Comparison of ENCODE assay signal across 8 cellular contexts in genomic region chr17:76714822-76715461, GRCh38. TPM values are rescaled to one million over a fixed set of nuclear protein-coding genes. Genes with fewer than 3 reads are reported as not detected.
A peak's percentile ranks its signal among the peaks of the same experiment; 100 is the strongest.
DNase-seq lines count a peak whose midpoint lies in the region; ATAC-seq and TF ChIP-seq lines count a peak whose summit lies in the region.

No MANE protein-coding gene starts in this region.

- H3K36me3 Mint-ChIP-seq in activated naive CD4-positive, alpha-beta T cell treated with anti-CD3 and anti-CD28 coated beads for 36 hours (ENCODE audit: low read depth) = peaks cover 20% of the 10 kb centered on the region

- peak; percentile 9 for DNase-seq in SIG-M5 treated with dmso at 0.1 percent for 504 hours (lab: John Stamatoyannopoulos, UW; ENCODE audit: unreplicated experiment)
- DNase-seq in SIG-M5 (lab: John Stamatoyannopoulos, UW) = no peak
- peak; percentile 75 to 85 for DNase-seq in SJCRH30
- DNase-seq in activated naive CD4-positive, alpha-beta T cell treated with anti-CD3 and anti-CD28 coated beads for 36 hours = peak; percentile 90
- peak; percentile 64 to 70 for DNase-seq in cardiac muscle cell (ENCODE audit: low read depth in 1 of 2, low spot score in 1 of 2)
- DNase-seq in sciatic nerve (ENCODE audit: low spot score) = peak; percentile 91
- no peak for DNase-seq in HEK293T (ENCODE audit: extremely low spot score)

- ATAC-seq in sciatic nerve (peak; percentile 38), HG02759 (IDR thresholded peaks at IDR 0.05; ENCODE audit: unreplicated experiment) (no peak)

- H3K4me1 Mint-ChIP-seq in activated naive CD4-positive, alpha-beta T cell treated with anti-CD3 and anti-CD28 coated beads for 36 hours (ENCODE audit: low read depth) = peaks cover 32% of the 10 kb centered on the region

- no peaks in the 10 kb centered on the region for H3K9me3 Mint-ChIP-seq in activated naive CD4-positive, alpha-beta T cell treated with anti-CD3 and anti-CD28 coated beads for 36 hours

- H3K36me3 ChIP-seq in SJCRH30 (peaks cover 52% of the 10 kb centered on the region), cardiac muscle cell (peaks cover 39% of the 10 kb centered on the region)

- CTCF ChIA-PET in activated naive CD4-positive, alpha-beta T cell treated with anti-CD3 and anti-CD28 coated beads for 36 hours (lab: Charles Lee) = interaction anchor here (0.6 to 2.9 kb wide), 16 partner anchors 9 to 649 kb away, joined by 3 to 25 read pairs (median 4); partner anchors contain the start of genes JMJD6 and METTL23
- CTCF ChIA-PET in HEK293T (lab: Yijun Ruan, JAX) = interaction anchor here (1.1 to 1.5 kb wide), 4 partner anchors 11 to 52 kb away, joined by 3 to 4 read pairs (median 4); partner anchors contain the start of genes JMJD6 and METTL23

- no peaks in the 10 kb centered on the region for H3K27me3 Mint-ChIP-seq in activated naive CD4-positive, alpha-beta T cell treated with anti-CD3 and anti-CD28 coated beads for 36 hours (ENCODE audit: low read depth)

- H3K27ac Mint-ChIP-seq in activated naive CD4-positive, alpha-beta T cell treated with anti-CD3 and anti-CD28 coated beads for 36 hours = peak overlapping the region; percentile 82

- H3K4me1 ChIP-seq in SJCRH30 (peaks cover 6% of the 10 kb centered on the region), cardiac muscle cell (ENCODE audit: low read depth) (peaks cover 20% of the 10 kb centered on the region)

- H3K27ac ChIP-seq in SJCRH30 (no peak overlapping the region), cardiac muscle cell (no peak overlapping the region)

- intact Hi-C loops in activated naive CD4-positive, alpha-beta T cell treated with anti-CD3 and anti-CD28 coated beads for 36 hours (cut with micrococcal nuclease) = loop anchor here (1.0 to 5.0 kb wide), 2 partner anchors 122 to 192 kb away; no protein-coding TSS in a partner anchor
- intact Hi-C loops in sciatic nerve (cut with DNase I) = no loop called here

- H3K4me3 Mint-ChIP-seq in activated naive CD4-positive, alpha-beta T cell treated with anti-CD3 and anti-CD28 coated beads for 36 hours = no peak overlapping the region

- no peak overlapping the region for H3K4me3 ChIP-seq in SJCRH30
- H3K4me3 ChIP-seq in cardiac muscle cell = no peak overlapping the region

- H3K9me3 ChIP-seq in SJCRH30 (replicated peaks) = no peaks in the 10 kb centered on the region
- no peaks in the 10 kb centered on the region for H3K9me3 ChIP-seq in cardiac muscle cell (ENCODE audit: low read depth)

- POLR2A ChIA-PET in HEK293T (lab: Yijun Ruan, JAX) = interaction anchor here (1.5 to 4.4 kb wide), 3 partner anchors 19 to 33 kb away, joined by 3 to 29 read pairs (median 4); partner anchors contain the start of genes MFSD11 and SRSF2

- TF ChIP-seq CTCF in cardiac muscle cell (IDR thresholded peaks at IDR 0.05; ENCODE audit: low read depth, low read length) = peak; percentile 76

- no peaks in the 10 kb centered on the region for H3K27me3 ChIP-seq in SJCRH30
- H3K27me3 ChIP-seq in cardiac muscle cell = no peaks in the 10 kb centered on the region

TF ChIP-seq in HEK293T, 16 proteins besides CTCF, POLR2A, EP300 and RAD21:
- no peak for TF ChIP-seq CTBP1 (IDR thresholded peaks at IDR 0.05; ENCODE audit: borderline replicate concordance)
- no peak for TF ChIP-seq BHLHE40 (IDR thresholded peaks at IDR 0.05; ENCODE audit: borderline replicate concordance)

RNA-seq across cellular contexts. Expression of gene MXRA7, which starts 4.2 kb away (rescaled TPM):
- total RNA-seq in SJCRH30 (2014; rRNA removed; shearing (Covaris generic)) = 245 and 247 TPM in 2 replicates
- total RNA-seq in activated naive CD4-positive, alpha-beta T cell treated with anti-CD3 and anti-CD28 coated beads for 36 hours = 1 to 10 TPM; 3.8 to 4.2 TPM
- 101 and 123 TPM in 2 replicates for total RNA-seq in cardiac muscle cell
- 164 and 178 TPM in 2 replicates for polyA plus RNA-seq in cardiac muscle cell
- total RNA-seq in sciatic nerve = 185 TPM

RNA-seq across cellular contexts. Expression of gene JMJD6, which starts 11.5 kb away (rescaled TPM):
- total RNA-seq in SJCRH30 (2014; rRNA removed; shearing (Covaris generic)) = 36.4 and 39.8 TPM in 2 replicates
- 10 to 100 TPM; 33.0 to 33.6 TPM for total RNA-seq in activated naive CD4-positive, alpha-beta T cell treated with anti-CD3 and anti-CD28 coated beads for 36 hours
- total RNA-seq in cardiac muscle cell (23.5 and 25.1 TPM in 2 replicates), sciatic nerve (37.2 TPM)
- polyA plus RNA-seq in cardiac muscle cell = 25.3 and 33.6 TPM in 2 replicates

RNA-seq across cellular contexts. Expression of gene METTL23, which starts 11.7 kb away (rescaled TPM):
- 33.3 and 39.5 TPM in 2 replicates for total RNA-seq in SJCRH30 (2014; rRNA removed; shearing (Covaris generic))
- total RNA-seq in activated naive CD4-positive, alpha-beta T cell treated with anti-CD3 and anti-CD28 coated beads for 36 hours = 10 to 100 TPM; 18.9 to 20.0 TPM
- total RNA-seq in cardiac muscle cell (47.6 and 62.0 TPM in 2 replicates), sciatic nerve (29.1 TPM)
- 77.9 and 83.0 TPM in 2 replicates for polyA plus RNA-seq in cardiac muscle cell

RNA-seq across cellular contexts. Expression of gene SRSF2, which starts 22.2 kb away (rescaled TPM):
- total RNA-seq in SJCRH30 (2014; rRNA removed; shearing (Covaris generic)) = 516 and 599 TPM in 2 replicates
- total RNA-seq in activated naive CD4-positive, alpha-beta T cell treated with anti-CD3 and anti-CD28 coated beads for 36 hours = 100 to 1,000 TPM; 241 to 263 TPM
- 398 and 520 TPM in 2 replicates for total RNA-seq in cardiac muscle cell
- polyA plus RNA-seq in cardiac muscle cell = 217 and 265 TPM in 2 replicates
- total RNA-seq in sciatic nerve = 154 TPM

RNA-seq across cellular contexts. Expression of gene MFSD11, which starts 23.0 kb away (rescaled TPM):
- total RNA-seq in SJCRH30 (2014; rRNA removed; shearing (Covaris generic)) = 35.5 and 40.4 TPM in 2 replicates
- 10 to 100 TPM; 15.0 to 15.8 TPM for total RNA-seq in activated naive CD4-positive, alpha-beta T cell treated with anti-CD3 and anti-CD28 coated beads for 36 hours
- 45.8 and 69.2 TPM in 2 replicates for total RNA-seq in cardiac muscle cell
- polyA plus RNA-seq in cardiac muscle cell = 55.6 and 68.1 TPM in 2 replicates
- total RNA-seq in sciatic nerve = 30.3 TPM

Comparison
In these comparisons a context has a peak if more than half of its experiments do, and no peak if none do; other contexts are left out.
1. DNase-seq: peak in SIG-M5 treated with dmso at 0.1 percent for 504 hours (single experiment), SJCRH30 (2 of 2), activated naive CD4-positive, alpha-beta T cell treated with anti-CD3 and anti-CD28 coated beads for 36 hours (single experiment), cardiac muscle cell (2 of 2) and sciatic nerve (single experiment); none in SIG-M5 (single experiment) and HEK293T (single experiment).
2. RNA of gene MXRA7, which starts 4.2 kb away (total RNA-seq): 245 to 247 TPM in SJCRH30, 185 TPM in sciatic nerve (single experiment) and 101 to 123 TPM in cardiac muscle cell; 3.8 to 4.2 TPM in activated naive CD4-positive, alpha-beta T cell treated with anti-CD3 and anti-CD28 coated beads for 36 hours; every median in the first group is over 10 times any median in the second.